In genomic region chr9:15837079-15837679, GRCh38 we compare ENCODE assay signal across 8 cellular contexts.
A peak's percentile ranks its signal among the peaks of the same experiment; 100 is the strongest.
DNase-seq lines count a peak whose midpoint lies in the region; ATAC-seq and TF ChIP-seq lines count a peak whose summit lies in the region.

No MANE protein-coding gene starts in this region.

- no peak overlapping the region for H3K4me3 Mint-ChIP-seq in endodermal cell

- no peaks in the 10 kb centered on the region for H3K9me3 ChIP-seq in endodermal cell (ENCODE audit: control insufficient read depth, low read length)

- DNase-seq in A172 (ENCODE audit: low spot score): peak; percentile 61
- peak; percentile 67 for DNase-seq in EL
- DNase-seq in KBM-7: peak; percentile 34
- DNase-seq in RPMI8226: peak; percentile 55
- DNase-seq in endodermal cell: no peak
- DNase-seq in myocyte (ENCODE audit: low read depth): peak; percentile 73
- DNase-seq in mesenteric fat pad (ENCODE audit: low spot score): no peak

- ATAC-seq in GM21786 (IDR thresholded peaks at IDR 0.05; ENCODE audit: unreplicated experiment): peak; percentile 85

- H3K9ac ChIP-seq in endodermal cell (ENCODE audit: extremely low read depth, low read length, poor library complexity, severe bottlenecking): no peak overlapping the region

- no peaks in the 10 kb centered on the region for H3K36me3 Mint-ChIP-seq in endodermal cell (ENCODE audit: low read depth)

- H3K4me1 Mint-ChIP-seq in endodermal cell: no peaks in the 10 kb centered on the region

- in situ Hi-C loops in KBM-7 (cut with MboI; ENCODE audit: low pct_unique_long_range_greater_than_20kb, low sequenced_read_pairs): no loop called here

- no peaks in the 10 kb centered on the region for H3K4me1 ChIP-seq in endodermal cell (ENCODE audit: control insufficient read depth, insufficient read depth, low read length)

- H3K27ac Mint-ChIP-seq in endodermal cell: no peak overlapping the region

- H3K4me3 ChIP-seq in endodermal cell (ENCODE audit: low read length): no peak overlapping the region

- no peaks in the 10 kb centered on the region for H3K27me3 ChIP-seq in endodermal cell (ENCODE audit: control insufficient read depth, insufficient read depth, low read length, poor library complexity, severe bottlenecking)

- no peak overlapping the region for H3K27ac ChIP-seq in endodermal cell (ENCODE audit: low read depth, low read length)

- 13% methylated on average over 4 of the region's 4 CpGs; no CpG with 5 or more reads in 1 of the 2 experiments for WGBS in endodermal cell (ENCODE audit: insufficient coverage in 1 of 2, insufficient read length in 1 of 2), 2 experiments

- no peaks in the 10 kb centered on the region for H3K9me3 Mint-ChIP-seq in endodermal cell

- TF ChIP-seq CTCF in endodermal cell (conservative IDR thresholded peaks at IDR 0.05): peak; percentile 87

- H3K27me3 Mint-ChIP-seq in endodermal cell (ENCODE audit: insufficient read depth): no peaks in the 10 kb centered on the region

- no peaks in the 10 kb centered on the region for H3K36me3 ChIP-seq in endodermal cell (ENCODE audit: control insufficient read depth, insufficient read depth, low read length)

Comparison
In these comparisons a context has a peak if more than half of its experiments do, and no peak if none do; other contexts are left out.
1. DNase-seq: peak in A172 (single experiment), EL (single experiment), KBM-7 (single experiment), RPMI8226 (single experiment) and myocyte (single experiment); none in endodermal cell (single experiment) and mesenteric fat pad (single experiment).